8 cellular contexts compared by ENCODE assay signal in the genomic region with DNA sequence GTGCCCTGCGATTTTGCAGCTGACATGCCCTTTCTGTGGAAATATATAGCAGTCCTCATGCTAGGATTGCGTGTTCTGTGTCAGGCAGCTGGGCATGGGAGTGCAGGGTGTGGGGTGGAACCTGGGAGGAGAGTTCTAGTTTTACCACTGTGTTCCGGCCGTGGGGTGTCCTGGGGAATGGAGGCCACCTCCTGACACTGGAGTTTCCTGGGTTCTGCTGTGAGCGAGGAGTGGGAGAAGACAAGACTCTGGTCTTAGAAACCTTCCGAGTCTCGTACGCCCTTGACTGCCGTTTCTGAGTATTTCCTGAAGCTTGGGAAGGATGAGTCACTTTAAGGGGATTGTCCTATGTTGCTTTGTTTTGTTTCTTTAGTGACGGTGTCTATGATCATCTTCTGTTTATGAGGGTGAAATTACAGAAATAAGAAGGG. TPM values are rescaled to one million over a fixed set of nuclear protein-coding genes. Genes with fewer than 3 reads are reported as not detected.
DNase-seq lines count a peak whose midpoint lies in the region; ATAC-seq and TF ChIP-seq lines count a peak whose summit lies in the region.

No MANE protein-coding gene starts in this region.

- peak overlapping the region; percentile 95 for H3K27ac ChIP-seq in epithelial cell of prostate
- H3K27ac ChIP-seq in neural progenitor cell: peak overlapping the region; percentile 30

- peak overlapping the region; percentile 38 for H3K4me2 ChIP-seq in neural progenitor cell

- DNase-seq in GM04504 (ENCODE audit: low read depth) (peak; percentile 73), epithelial cell of prostate (ENCODE audit: low read depth, low spot score) (no peak), neural progenitor cell (ENCODE audit: low spot score) (no peak), NCI-H2107 (lab: John Stamatoyannopoulos, UW) (no peak), COR-L47 (lab: John Stamatoyannopoulos, UW) (no peak)

- no peak overlapping the region for H3K9ac ChIP-seq in neural progenitor cell

- no peak overlapping the region for H3K4me3 ChIP-seq in neural progenitor cell

- ATAC-seq in SK-N-SH treated with all-trans-retinoic acid at 6 μM for 48 hours: peak; percentile 86
- ATAC-seq in GM19328 (IDR thresholded peaks at IDR 0.05; ENCODE audit: unreplicated experiment): no peak
- ATAC-seq in HG03039 (IDR thresholded peaks at IDR 0.05; ENCODE audit: unreplicated experiment): no peak

- H3K36me3 ChIP-seq in neural progenitor cell: no peaks in the 10 kb centered on the region

- H3K4me3 Mint-ChIP-seq in neural progenitor cell: peak overlapping the region; percentile 55

- no peaks in the 10 kb centered on the region for H3K9me3 Mint-ChIP-seq in neural progenitor cell

- peak overlapping the region; percentile 61 for H3K27ac Mint-ChIP-seq in neural progenitor cell

- no peaks in the 10 kb centered on the region for H3K27me3 ChIP-seq in neural progenitor cell

- TF ChIP-seq CTCF in neural progenitor cell (IDR thresholded peaks at IDR 0.05): no peak

- peaks cover 4% of the 10 kb centered on the region for H3K36me3 Mint-ChIP-seq in neural progenitor cell

- peaks cover 6% of the 10 kb centered on the region for H3K27me3 Mint-ChIP-seq in neural progenitor cell (ENCODE audit: insufficient read depth, low read depth)

- H3K4me1 Mint-ChIP-seq in neural progenitor cell: peaks cover 50% of the 10 kb centered on the region

- no peak overlapping the region for H2AFZ ChIP-seq in neural progenitor cell (replicated peaks)

- peaks cover 16% of the 10 kb centered on the region for H3K4me1 ChIP-seq in neural progenitor cell

- H4K20me1 ChIP-seq in neural progenitor cell (ENCODE audit: low read depth): no peaks in the 10 kb centered on the region

- H3K79me2 ChIP-seq in neural progenitor cell (ENCODE audit: low read depth): peaks cover 7% of the 10 kb centered on the region

- H3F3A ChIP-seq in neural progenitor cell (ENCODE audit: low read depth): peaks cover 25% of the 10 kb centered on the region

- H3K9me3 ChIP-seq in neural progenitor cell (ENCODE audit: low read depth): no peaks in the 10 kb centered on the region

TF ChIP-seq in SK-N-SH treated with all-trans-retinoic acid at 6 μM for 48 hours, 23 proteins besides CTCF, POLR2A, EP300 and RAD21:
- no peak for TF ChIP-seq GLIS3 (CRISPR knock-in tag; IDR thresholded peaks at IDR 0.05)
- TF ChIP-seq, protein P1, sequence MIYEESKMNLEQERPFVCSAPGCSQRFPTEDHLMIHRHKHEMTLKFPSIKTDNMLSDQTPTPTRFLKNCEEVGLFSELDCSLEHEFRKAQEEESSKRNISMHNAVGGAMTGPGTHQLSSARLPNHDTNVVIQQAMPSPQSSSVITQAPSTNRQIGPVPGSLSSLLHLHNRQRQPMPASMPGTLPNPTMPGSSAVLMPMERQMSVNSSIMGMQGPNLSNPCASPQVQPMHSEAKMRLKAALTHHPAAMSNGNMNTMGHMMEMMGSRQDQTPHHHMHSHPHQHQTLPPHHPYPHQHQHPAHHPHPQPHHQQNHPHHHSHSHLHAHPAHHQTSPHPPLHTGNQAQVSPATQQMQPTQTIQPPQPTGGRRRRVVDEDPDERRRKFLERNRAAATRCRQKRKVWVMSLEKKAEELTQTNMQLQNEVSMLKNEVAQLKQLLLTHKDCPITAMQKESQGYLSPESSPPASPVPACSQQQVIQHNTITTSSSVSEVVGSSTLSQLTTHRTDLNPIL (CRISPR knock-in tag; IDR thresholded peaks at IDR 0.05; ENCODE audit: low read depth): no peak
- no peak for TF ChIP-seq TOX (CRISPR knock-in tag; IDR thresholded peaks at IDR 0.05; ENCODE audit: borderline replicate concordance)
- TF ChIP-seq ZNF70 (CRISPR knock-in tag; IDR thresholded peaks at IDR 0.05): no peak
- no peak for TF ChIP-seq CSDC2 (CRISPR knock-in tag; IDR thresholded peaks at IDR 0.05)
- no peak for TF ChIP-seq SNAI2 (CRISPR knock-in tag; IDR thresholded peaks at IDR 0.05)
- no peak for TF ChIP-seq TCF4 (CRISPR knock-in tag; IDR thresholded peaks at IDR 0.05; ENCODE audit: borderline replicate concordance)
- no peak for TF ChIP-seq ESRRG (CRISPR knock-in tag; IDR thresholded peaks at IDR 0.05)
- no peak for TF ChIP-seq ZFP3 (CRISPR knock-in tag; IDR thresholded peaks at IDR 0.05)
- TF ChIP-seq, protein P2, sequence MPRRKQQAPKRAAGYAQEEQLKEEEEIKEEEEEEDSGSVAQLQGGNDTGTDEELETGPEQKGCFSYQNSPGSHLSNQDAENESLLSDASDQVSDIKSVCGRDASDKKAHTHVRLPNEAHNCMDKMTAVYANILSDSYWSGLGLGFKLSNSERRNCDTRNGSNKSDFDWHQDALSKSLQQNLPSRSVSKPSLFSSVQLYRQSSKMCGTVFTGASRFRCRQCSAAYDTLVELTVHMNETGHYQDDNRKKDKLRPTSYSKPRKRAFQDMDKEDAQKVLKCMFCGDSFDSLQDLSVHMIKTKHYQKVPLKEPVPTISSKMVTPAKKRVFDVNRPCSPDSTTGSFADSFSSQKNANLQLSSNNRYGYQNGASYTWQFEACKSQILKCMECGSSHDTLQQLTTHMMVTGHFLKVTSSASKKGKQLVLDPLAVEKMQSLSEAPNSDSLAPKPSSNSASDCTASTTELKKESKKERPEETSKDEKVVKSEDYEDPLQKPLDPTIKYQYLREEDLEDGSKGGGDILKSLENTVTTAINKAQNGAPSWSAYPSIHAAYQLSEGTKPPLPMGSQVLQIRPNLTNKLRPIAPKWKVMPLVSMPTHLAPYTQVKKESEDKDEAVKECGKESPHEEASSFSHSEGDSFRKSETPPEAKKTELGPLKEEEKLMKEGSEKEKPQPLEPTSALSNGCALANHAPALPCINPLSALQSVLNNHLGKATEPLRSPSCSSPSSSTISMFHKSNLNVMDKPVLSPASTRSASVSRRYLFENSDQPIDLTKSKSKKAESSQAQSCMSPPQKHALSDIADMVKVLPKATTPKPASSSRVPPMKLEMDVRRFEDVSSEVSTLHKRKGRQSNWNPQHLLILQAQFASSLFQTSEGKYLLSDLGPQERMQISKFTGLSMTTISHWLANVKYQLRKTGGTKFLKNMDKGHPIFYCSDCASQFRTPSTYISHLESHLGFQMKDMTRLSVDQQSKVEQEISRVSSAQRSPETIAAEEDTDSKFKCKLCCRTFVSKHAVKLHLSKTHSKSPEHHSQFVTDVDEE (CRISPR knock-in tag; IDR thresholded peaks at IDR 0.05): no peak
- no peak for TF ChIP-seq BACH2 (CRISPR knock-in tag; IDR thresholded peaks at IDR 0.05; ENCODE audit: borderline replicate concordance)
- TF ChIP-seq PPARA (CRISPR knock-in tag; IDR thresholded peaks at IDR 0.05; ENCODE audit: borderline replicate concordance): no peak
- TF ChIP-seq RARB (CRISPR knock-in tag; IDR thresholded peaks at IDR 0.05): no peak
- no peak for TF ChIP-seq ARNTL (CRISPR knock-in tag; IDR thresholded peaks at IDR 0.05; ENCODE audit: borderline replicate concordance, low read depth)
- TF ChIP-seq ZFP30 (CRISPR knock-in tag; IDR thresholded peaks at IDR 0.05): no peak
- no peak for TF ChIP-seq ZNF8 (CRISPR knock-in tag; IDR thresholded peaks at IDR 0.05)

RNA-seq across cellular contexts. Expression of a gene that starts 19.0 kb away (rescaled TPM):
- 70.4 and 81.8 TPM in 2 replicates for total RNA-seq in neural progenitor cell (ENCODE audit: low replicate concordance)

RNA-seq across cellular contexts. Expression of a gene that starts 41.8 kb away (rescaled TPM):
- total RNA-seq in neural progenitor cell (ENCODE audit: low replicate concordance): not detected in 2 replicates
